Comparison of ENCODE assay signal across 10 cellular contexts in genomic region chr4:98166025-98166730, GRCh38. TPM values are rescaled to one million over a fixed set of nuclear protein-coding genes. Genes with fewer than 3 reads are reported as not detected.
DNase-seq lines count a peak whose midpoint lies in the region; ATAC-seq and TF ChIP-seq lines count a peak whose summit lies in the region.
"Had no signal": no experiment of that assay in that cellular context is flagged by ENCODE, and none has a peak within 500 bp of the region (broad histone marks: within the 10 kb centered on the region; RNA-seq: fewer than 3 reads in every experiment).

No MANE protein-coding gene starts in this region.

- in situ Hi-C loops in Caki2 (cut with HindIII; ENCODE audit: low pct_unique_long_range_greater_than_20kb, low sequenced_read_pairs), result no loop called here

- POLR2A ChIA-PET in PC-9 (lab: Charles Lee; ENCODE audit: unreplicated experiment), result interaction anchor here (0.6 kb wide), 1 partner anchor 1331 kb away, joined by 3 read pairs; no protein-coding TSS in a partner anchor

- BruUV-seq in PC-9 (replicated peaks; lab: Mats Ljungman, UMichigan), result no TSS peak

- H3K36me3 ChIP-seq in PC-9 (ENCODE audit: low read depth), result no peaks in the 10 kb centered on the region
- H3K36me3 ChIP-seq in left lung, result no peaks in the 10 kb centered on the region

- no peak overlapping the region for H2AFZ ChIP-seq in PC-9

- H3F3A ChIP-seq in PC-9 (ENCODE audit: insufficient read depth, low read depth), result no peaks in the 10 kb centered on the region

- H3K27ac ChIP-seq in PC-9 (no peak overlapping the region), left lung (no peak overlapping the region)

- H3K9me2 ChIP-seq in PC-9 (ENCODE audit: insufficient read depth), result no peaks in the 10 kb centered on the region

- DNase-seq in Caki2 (ENCODE audit: low read depth) (peak; percentile 10), PC-9 (peak; percentile 66 to 78), epithelial cell of esophagus (ENCODE audit: low read depth) (peak; percentile 95), left lung (peak; percentile 42 to 64), HUDEP-2 (lab: John Stamatoyannopoulos, UW; ENCODE audit: unreplicated experiment in 76 of 76) (no peak), NCI-H2196 treated with DMSO at 0.1 percent for 48 hours (lab: John Stamatoyannopoulos, UW; ENCODE audit: unreplicated experiment) (no peak)
- DNase-seq: MM.1S, nephron progenitor cell had no signal

- H3K9me3 ChIP-seq in PC-9 (ENCODE audit: insufficient read depth, low read depth) (no peaks in the 10 kb centered on the region), left lung (peaks cover 0 to 2% of the 10 kb centered on the region in 2 donors)

- TF ChIP-seq CTCF in PC-9 (conservative IDR thresholded peaks at IDR 0.05) (no peak), epithelial cell of esophagus (IDR thresholded peaks at IDR 0.05; ENCODE audit: insufficient read depth, low read depth, low read length, missing control alignments) (no peak), left lung (IDR thresholded peaks at IDR 0.05) (no peak)

- H3K4me1 ChIP-seq in PC-9 (replicated peaks; ENCODE audit: insufficient read depth) (peaks cover 15% of the 10 kb centered on the region), left lung (no peaks in the 10 kb centered on the region)

- ATAC-seq in left lung (peak; percentile 95), GM18870 (IDR thresholded peaks at IDR 0.05; ENCODE audit: unreplicated experiment) (no peak), HG03442 (IDR thresholded peaks at IDR 0.05; ENCODE audit: unreplicated experiment) (no peak)

- H4K20me1 ChIP-seq in PC-9 (ENCODE audit: insufficient read depth), result no peaks in the 10 kb centered on the region

- H3K4me3 ChIP-seq in PC-9 (no peak overlapping the region), epithelial cell of esophagus (ENCODE audit: low read length) (no peak overlapping the region), left lung (no peak overlapping the region)

- CTCF ChIA-PET in PC-9 (lab: Charles Lee), result no interaction called here

- intact Hi-C loops in PC-9 (cut with micrococcal nuclease; ENCODE audit: unreplicated experiment), result loop anchor here (5.0 kb wide), 1 partner anchor 96 kb away; the partner anchor contains the start of gene RAP1GDS1
- intact Hi-C loops in left lung (cut with DNase I), result no loop called here

- H3K27me3 ChIP-seq in PC-9 (ENCODE audit: insufficient read depth, low read depth), result no peaks in the 10 kb centered on the region
- no peaks in the 10 kb centered on the region for H3K27me3 ChIP-seq in left lung

- no peaks in the 10 kb centered on the region for H3K79me2 ChIP-seq in PC-9 (ENCODE audit: low read depth)

- H3K4me2 ChIP-seq in PC-9, result peak overlapping the region; percentile 56

RNA-seq across cellular contexts. Expression of gene STPG2, which starts 22.9 kb away (rescaled TPM):
- 0.10 TPM in 1 of 2 replicates, not detected in the other for total RNA-seq in Caki2 (2014; rRNA removed; shearing (Covaris generic); ENCODE audit: low replicate concordance)
- total RNA-seq in PC-9 (2021), result 0.35 TPM in 1 of 2 replicates, not detected in the other
- under 1 TPM; 0.64 to 0.76 TPM for total RNA-seq in left lung

Comparison
In these comparisons a context has a peak if more than half of its experiments do, and no peak if none do; other contexts are left out.
1. DNase-seq: peak in Caki2 (single experiment), PC-9 (2 of 2), epithelial cell of esophagus (single experiment) and left lung (2 of 2); none in HUDEP-2 (0 of 76) and NCI-H2196 treated with DMSO at 0.1 percent for 48 hours (single experiment).